15 cellular contexts compared by ENCODE assay signal in genomic region chr1:183808296-183809027, GRCh38. TPM values are rescaled to one million over a fixed set of nuclear protein-coding genes. Genes with fewer than 3 reads are reported as not detected.
DNase-seq lines count a peak whose midpoint lies in the region; ATAC-seq, FAIRE-seq and TF ChIP-seq lines count a peak whose summit lies in the region.
"Had no signal": no experiment of that assay in that cellular context is flagged by ENCODE, and none has a peak within 500 bp of the region (broad histone marks: within the 10 kb centered on the region; RNA-seq: fewer than 3 reads in every experiment).

No MANE protein-coding gene starts in this region.

- ATAC-seq in GM18519 (IDR thresholded peaks at IDR 0.05; ENCODE audit: low FRiP score, unreplicated experiment): no peak
- ATAC-seq: natural killer cell had no signal

- H3K27ac ChIP-seq in A673 (ENCODE audit: low read depth, low read length, poor library complexity, severe bottlenecking) (peak overlapping the region; percentile 94), HEK293 (ENCODE audit: extremely low read depth, low read depth, low read length) (no peak overlapping the region), muscle layer of duodenum (ENCODE audit: low read length) (peak overlapping the region; percentile 74)

- H3K4me3 ChIP-seq in A673 (ENCODE audit: low read depth, low read length, poor library complexity, severe bottlenecking) (peak overlapping the region; percentile 71), HEK293 (ENCODE audit: low read depth, low read length) (no peak overlapping the region), muscle layer of duodenum (ENCODE audit: low read depth in 1 of 2, low read length in 2 of 2) (peak overlapping the region; percentile 70 to 78)
- H3K4me3 ChIP-seq: testis had no signal

- H3K9me3 ChIP-seq in A673 (ENCODE audit: low read depth, low read length, poor library complexity, severe bottlenecking): no peaks in the 10 kb centered on the region
- H3K9me3 ChIP-seq in HEK293 (ENCODE audit: control insufficient read depth, insufficient read depth, low read depth, low read length): no peaks in the 10 kb centered on the region
- no peaks in the 10 kb centered on the region for H3K9me3 ChIP-seq in muscle layer of duodenum (ENCODE audit: control insufficient read depth in 1 of 2, low read length in 2 of 2)
- H3K9me3 ChIP-seq: testis had no signal

- BruUV-seq in A673 (replicated peaks; lab: Mats Ljungman, UMichigan): no TSS peak

- no peak for FAIRE-seq in urothelium cell line (lab: Jason Lieb, UNC)
- FAIRE-seq: small intestine had no signal

- POLR2A ChIA-PET in A673 (lab: Charles Lee; ENCODE audit: low non-redundant PET): interaction anchor here (0.7 kb wide), 1 partner anchor 847 kb away, joined by 3 read pairs; no protein-coding TSS in a partner anchor
- POLR2A ChIA-PET in HEK293 (lab: Yijun Ruan, JAX): no interaction called here

- H3K4me1 ChIP-seq in A673 (ENCODE audit: insufficient read depth, low read length, poor library complexity, severe bottlenecking) (peaks cover 67% of the 10 kb centered on the region), HEK293 (ENCODE audit: control insufficient read depth, insufficient read depth, low read length) (peaks cover 14% of the 10 kb centered on the region), muscle layer of duodenum (ENCODE audit: control insufficient read depth in 1 of 2, insufficient read depth in 2 of 2, low read length in 2 of 2) (peaks cover 7 to 40% of the 10 kb centered on the region in 2 donors)

- DNase-seq in A673 (ENCODE audit: low spot score) (no peak), dermis blood vessel endothelial cell (peak; percentile 31), urothelium cell line (ENCODE audit: low spot score) (no peak), DMS53 (lab: John Stamatoyannopoulos, UW) (no peak)
- DNase-seq in activated effector memory CD4-positive, alpha-beta T cell treated with anti-CD3 and anti-CD28 coated beads, Interleukin-2, amount 50 U/mL, for 16 hours: no peak
- DNase-seq: ACHN; activated CD4-positive, CD25-positive, alpha-beta regulatory T cell; H9; natural killer cell; NCI-H2171; small intestine; testis had no signal

- TF ChIP-seq CTCF in A673 (conservative IDR thresholded peaks at IDR 0.05; ENCODE audit: low read depth, low read length) (no peak), HEK293 (tag by site-specific recombination; IDR thresholded peaks at IDR 0.05) (no peak)

- intact Hi-C loops in A673 (cut with micrococcal nuclease; ENCODE audit: unreplicated experiment): loop anchor here (5.0 kb wide), 1 partner anchor 79 kb away; no protein-coding TSS in a partner anchor

- CTCF ChIA-PET in A673 (lab: Charles Lee): no interaction called here
- CTCF ChIA-PET in HEK293 (lab: Yijun Ruan, JAX): interaction anchor here (1.2 kb wide), 1 partner anchor 107 kb away, joined by 3 read pairs; no protein-coding TSS in a partner anchor

- H3K36me3 ChIP-seq in A673 (ENCODE audit: insufficient read depth, low read length, poor library complexity, severe bottlenecking) (peaks cover 14% of the 10 kb centered on the region), HEK293 (ENCODE audit: control insufficient read depth in 2 of 2, insufficient read depth in 1 of 2, low read length in 2 of 2) (no peaks in the 10 kb centered on the region), muscle layer of duodenum (ENCODE audit: control insufficient read depth in 1 of 2, insufficient read depth in 2 of 2, low read length in 2 of 2) (peaks cover 0 to 4% of the 10 kb centered on the region in 2 donors)

- H3K27me3 ChIP-seq in A673 (replicated peaks; ENCODE audit: insufficient read depth, low read depth, low read length, poor library complexity) (no peaks in the 10 kb centered on the region), muscle layer of duodenum (ENCODE audit: low read depth, low read length) (no peaks in the 10 kb centered on the region)
- H3K27me3 ChIP-seq: testis had no signal

TF ChIP-seq in HEK293, 187 proteins besides CTCF, POLR2A, EP300 and RAD21:
- TF ChIP-seq ZFHX2 (tag by site-specific recombination; conservative IDR thresholded peaks at IDR 0.05) (peak; percentile 24; the same call in 1 of the 2 replicates), SP7 (tag by site-specific recombination; IDR thresholded peaks at IDR 0.05) (no peak), ZNF768 (tag by site-specific recombination; IDR thresholded peaks at IDR 0.05) (peak; percentile 72; the same call in 1 of the 2 replicates)

RNA-seq across cellular contexts. Expression of gene RGL1, which starts 3.5 kb away (rescaled TPM):
- total RNA-seq in A673 (2021) (67.2 and 74.0 TPM in 2 replicates), dermis blood vessel endothelial cell (28.8 and 29.3 TPM in 2 replicates)
